Comparison of ENCODE assay signal across 10 cellular contexts in genomic region chr7:104096683-104097082, GRCh38.
A peak's percentile ranks its signal among the peaks of the same experiment; 100 is the strongest.
DNase-seq lines count a peak whose midpoint lies in the region; FAIRE-seq and TF ChIP-seq lines count a peak whose summit lies in the region.
"Had no signal": no experiment of that assay in that cellular context is flagged by ENCODE, and none has a peak within 500 bp of the region (broad histone marks: within the 10 kb centered on the region; RNA-seq: fewer than 3 reads in every experiment).

No MANE protein-coding gene starts in this region.

- H3K4me3 ChIP-seq in AG09309 (ENCODE audit: control insufficient read depth, low read depth, low read length) = no peak overlapping the region
- H3K4me3 ChIP-seq in kidney (ENCODE audit: low read length in 2 of 2) = no peak overlapping the region
- H3K4me3 ChIP-seq in left ventricle myocardium inferior = no peak overlapping the region

- FAIRE-seq in kidney (lab: Jason Lieb, UNC) = no peak

- H3K9me3 ChIP-seq in kidney (ENCODE audit: control insufficient read depth in 1 of 2, low read length in 2 of 2) (no peaks in the 10 kb centered on the region), left ventricle myocardium inferior (replicated peaks) (no peaks in the 10 kb centered on the region)

- no peaks in the 10 kb centered on the region for H3K4me1 Mint-ChIP-seq in osteocyte (ENCODE audit: unreplicated experiment)
- H3K4me1 Mint-ChIP-seq: activated naive CD8-positive, alpha-beta T cell treated with anti-CD3 and anti-CD28 coated beads, Interleukin-2, amount 10 ng/mL, durations not matched to agents 7 days and 5 days had no signal

- H3K27ac ChIP-seq in kidney (ENCODE audit: low read depth in 2 of 2, low read length in 2 of 2) = no peak overlapping the region
- H3K27ac ChIP-seq in left ventricle myocardium inferior (replicated peaks) = no peak overlapping the region

- TF ChIP-seq CTCF in AG09309 (IDR thresholded peaks at IDR 0.05; ENCODE audit: control insufficient read depth, insufficient read depth, low read depth, low read length, missing control alignments) = peak; percentile 48
- TF ChIP-seq CTCF in osteocyte (IDR thresholded peaks at IDR 0.05) = no peak
- TF ChIP-seq CTCF in kidney (IDR thresholded peaks at IDR 0.05; ENCODE audit: borderline replicate concordance, extremely low read depth, insufficient read depth) = no peak
- no peak for TF ChIP-seq CTCF in left ventricle myocardium inferior (IDR thresholded peaks at IDR 0.05; ENCODE audit: borderline replicate concordance)

- H3K4me3 Mint-ChIP-seq in osteocyte (ENCODE audit: unreplicated experiment) = no peak overlapping the region
- H3K4me3 Mint-ChIP-seq: activated naive CD8-positive, alpha-beta T cell treated with anti-CD3 and anti-CD28 coated beads, Interleukin-2, amount 10 ng/mL, durations not matched to agents 7 days and 5 days had no signal

- peaks cover 10% of the 10 kb centered on the region for H3K27me3 ChIP-seq in left ventricle myocardium inferior (ENCODE audit: low read depth)

- no peak for DNase-seq in AG09309 (ENCODE audit: low read depth)
- DNase-seq in H4 (ENCODE audit: low spot score) = peak; percentile 14
- DNase-seq in RKO (ENCODE audit: low spot score) = peak; percentile 57
- peak; percentile 21 for DNase-seq in fibroblast of peridontal ligament (ENCODE audit: extremely low read depth)
- no peak for DNase-seq in osteocyte (ENCODE audit: extremely low spot score, unreplicated experiment)
- no peak for DNase-seq in activated naive CD4-positive, alpha-beta T cell (lab: John Stamatoyannopoulos, UW)
- no peak for DNase-seq in kidney
- no peak for DNase-seq in left ventricle myocardium inferior
- DNase-seq: activated naive CD8-positive, alpha-beta T cell treated with anti-CD3 and anti-CD28 coated beads, Interleukin-2, amount 10 ng/mL, durations not matched to agents 7 days and 5 days; GDM1 had no signal

- H3K36me3 ChIP-seq in kidney (ENCODE audit: control insufficient read depth in 1 of 2, insufficient read depth in 2 of 2, low read length in 2 of 2) (no peaks in the 10 kb centered on the region), left ventricle myocardium inferior (no peaks in the 10 kb centered on the region)

- no peaks in the 10 kb centered on the region for H3K36me3 Mint-ChIP-seq in osteocyte (ENCODE audit: unreplicated experiment)
- H3K36me3 Mint-ChIP-seq: activated naive CD8-positive, alpha-beta T cell treated with anti-CD3 and anti-CD28 coated beads, Interleukin-2, amount 10 ng/mL, durations not matched to agents 7 days and 5 days had no signal

- no peak overlapping the region for H3K27ac Mint-ChIP-seq in osteocyte (ENCODE audit: unreplicated experiment)
- H3K27ac Mint-ChIP-seq: activated naive CD8-positive, alpha-beta T cell treated with anti-CD3 and anti-CD28 coated beads, Interleukin-2, amount 10 ng/mL, durations not matched to agents 7 days and 5 days had no signal

- intact Hi-C loops in kidney (cut with DNase I) (no loop called here), left ventricle myocardium inferior (cut with micrococcal nuclease) (no loop called here)

- H3K9ac ChIP-seq in kidney (ENCODE audit: low read length in 2 of 2) = no peak overlapping the region

- H3K27me3 Mint-ChIP-seq in osteocyte (ENCODE audit: unreplicated experiment) = peaks cover 8% of the 10 kb centered on the region

- H3K4me1 ChIP-seq in kidney (ENCODE audit: control insufficient read depth in 1 of 2, insufficient read depth in 1 of 2, low read depth in 1 of 2, low read length in 2 of 2) = no peaks in the 10 kb centered on the region
- no peaks in the 10 kb centered on the region for H3K4me1 ChIP-seq in left ventricle myocardium inferior

- H3K9me3 Mint-ChIP-seq in osteocyte (ENCODE audit: unreplicated experiment) = no peaks in the 10 kb centered on the region
- H3K9me3 Mint-ChIP-seq: activated naive CD8-positive, alpha-beta T cell treated with anti-CD3 and anti-CD28 coated beads, Interleukin-2, amount 10 ng/mL, durations not matched to agents 7 days and 5 days had no signal

Comparison
In these comparisons a context has a peak if more than half of its experiments do, and no peak if none do; other contexts are left out.
1. DNase-seq: peak in H4 (single experiment), RKO (single experiment) and fibroblast of peridontal ligament (single experiment); none in AG09309 (single experiment), osteocyte (single experiment), activated naive CD4-positive, alpha-beta T cell (0 of 4), kidney (single experiment) and left ventricle myocardium inferior (single experiment).